Comparison of ENCODE assay signal across 26 cellular contexts in the genomic region with DNA sequence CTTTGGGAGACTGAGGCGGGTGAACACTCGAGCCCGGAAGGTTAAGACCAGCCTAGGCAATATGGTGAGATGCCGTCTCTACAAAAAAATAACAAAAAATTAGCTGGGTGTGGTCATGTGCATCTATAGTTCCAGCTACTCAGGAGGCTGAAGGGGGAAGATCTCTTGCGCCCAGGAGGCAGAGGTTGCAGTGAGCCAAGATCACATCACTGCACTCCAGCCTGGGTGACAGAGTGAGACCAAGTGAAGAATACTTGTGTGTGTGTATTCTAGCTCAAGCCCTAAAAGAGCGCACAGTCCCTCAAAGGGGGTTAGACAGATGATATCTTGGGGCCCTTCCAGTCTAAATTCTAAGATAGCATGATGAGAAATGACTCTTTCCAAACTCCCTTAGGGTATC.
"Had no signal": no experiment of that assay in that cellular context is flagged by ENCODE, and none has a peak within 500 bp of the region (broad histone marks: within the 10 kb centered on the region; RNA-seq: fewer than 3 reads in every experiment).

No MANE protein-coding gene starts in this region.

- H3K27ac ChIP-seq: SJCRH30, SK-N-MC had no signal

- H3K9me3 ChIP-seq: SJCRH30 had no signal

- H3K36me3 ChIP-seq: SJCRH30 had no signal

- H3K27me3 ChIP-seq: MG63, SJCRH30 had no signal

- ATAC-seq: activated CD8-positive, alpha-beta T cell treated with anti-CD3 and anti-CD28 coated beads for 36 hours; activated T-cell treated with anti-CD3 and anti-CD28 coated beads, Interleukin-2, amount 50 U/mL, for 72 hours; activated T-helper 17 cell treated with anti-CD3 and anti-CD28 coated beads, Interleukin-2, amount 50 U/mL, for 72 hours; Panc1 had no signal

- DNase-seq: activated CD4-positive, alpha-beta T cell treated with anti-CD3 and anti-CD28 coated beads, Interleukin-2, amount 10 ng/mL, durations not matched to agents 24 days and 14 days; activated CD4-positive, alpha-beta T cell treated with anti-CD3 and anti-CD28 coated beads, Interleukin-2, amount 50 U/mL, for 4 hours; activated CD8-positive, alpha-beta T cell treated with anti-CD3 and anti-CD28 coated beads for 36 hours; activated effector memory CD4-positive, alpha-beta T cell treated with anti-CD3 and anti-CD28 coated beads, Interleukin-2, amount 50 U/mL, for 16 hours; activated naive CD4-positive, alpha-beta T cell; activated naive CD4-positive, alpha-beta T cell treated with anti-CD3 and anti-CD28 coated beads, Interleukin-2, amount 50 U/mL, for 16 hours; activated naive CD8-positive, alpha-beta T cell treated with anti-CD3 and anti-CD28 coated beads for 36 hours; activated T-cell treated with anti-CD3 and anti-CD28 coated beads, Interleukin-2, amount 50 U/mL, for 1 hour; activated T-cell treated with anti-CD3 and anti-CD28 coated beads, Interleukin-2, amount 50 U/mL, for 72 hours; amniotic stem cell; aorta; Karpas-422; KBM-7; MG63; NCI-H1048; NCI-H1105 treated with DMSO at 0.1 percent for 48 hours; NCI-H1436; NCI-H1694; NCI-H2029; NCI-H345; NCI-H524 treated with DMSO at 0.1 percent for 48 hours; SHP77; SJCRH30 had no signal

- H3K4me3 ChIP-seq: MG63, SJCRH30, SK-N-MC had no signal
